In the genomic region with DNA sequence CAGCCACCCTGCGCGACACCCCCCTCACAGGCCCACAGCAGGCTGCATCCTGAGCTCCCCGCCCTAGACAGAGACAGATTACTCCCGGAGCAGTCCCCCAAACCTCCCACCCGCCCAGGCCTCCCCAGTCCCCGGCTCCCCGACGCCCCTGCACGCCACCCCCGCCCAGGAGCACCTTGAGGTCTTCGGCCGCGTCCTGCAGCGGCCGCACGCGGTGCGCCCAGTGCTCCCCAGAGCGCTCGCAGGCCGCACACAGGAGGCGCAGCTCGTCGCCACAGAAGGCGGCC, we compare ENCODE assay signal across 8 cellular contexts. TPM values are rescaled to one million over a fixed set of nuclear protein-coding genes. Genes with fewer than 3 reads are reported as not detected.
DNase-seq lines count a peak whose midpoint lies in the region; ATAC-seq, FAIRE-seq and TF ChIP-seq lines count a peak whose summit lies in the region.

No MANE protein-coding gene starts in this region.

- POLR2A ChIA-PET in endothelial cell of umbilical vein (lab: Charles Lee) = interaction anchor here (0.7 kb wide), 1 partner anchor 400 kb away, joined by 3 read pairs; no protein-coding TSS in a partner anchor

- H2AFZ ChIP-seq in DND-41 (ENCODE audit: low read depth, low read length) = peak overlapping the region; percentile 84
- H2AFZ ChIP-seq in endothelial cell of umbilical vein (ENCODE audit: low read depth, low read length) = peak overlapping the region; percentile 85
- H2AFZ ChIP-seq in neuronal stem cell (ENCODE audit: low read length) = peak overlapping the region; percentile 93

- no peak overlapping the region for H2AK5ac ChIP-seq in neuronal stem cell (ENCODE audit: low read depth, low read length)

- DNase-seq in DND-41 (peak; percentile 38), NCI-H69 (lab: John Stamatoyannopoulos, UW) (peak; percentile 72), endothelial cell of umbilical vein (ENCODE audit: low read depth, low spot score) (no peak), neuronal stem cell (ENCODE audit: low spot score) (no peak), EL (no peak), germinal center (ENCODE audit: low spot score) (no peak), NCI-H524 treated with DMSO at 0.1 percent for 48 hours (lab: John Stamatoyannopoulos, UW) (no peak)

- BruUV-seq in endothelial cell of umbilical vein (replicated peaks; lab: Mats Ljungman, UMichigan) = no TSS peak

- peak overlapping the region; percentile 1 for H2BK5ac ChIP-seq in neuronal stem cell (ENCODE audit: low read length)

- ATAC-seq in DND-41 (ENCODE audit: insufficient read depth, low read depth) (peak; percentile 13), GM21786 (IDR thresholded peaks at IDR 0.05; ENCODE audit: unreplicated experiment) (peak; percentile 9)

- dilution Hi-C loops in endothelial cell of umbilical vein (cut with MboI; ENCODE audit: extremely low pct_ligation_motif_present, low sequenced_read_pairs) = no loop called here

- H3K79me1 ChIP-seq in neuronal stem cell (ENCODE audit: low read depth, low read length) = peaks cover 15% of the 10 kb centered on the region

- peak overlapping the region; percentile 98 for H3K4me2 ChIP-seq in DND-41 (ENCODE audit: insufficient read depth, low read length)
- H3K4me2 ChIP-seq in endothelial cell of umbilical vein (ENCODE audit: insufficient read depth, low read length) = peak overlapping the region; percentile 83
- peak overlapping the region; percentile 93 for H3K4me2 ChIP-seq in neuronal stem cell (ENCODE audit: insufficient read depth, low read length, poor library complexity, severe bottlenecking)

- H3K9me3 ChIP-seq in DND-41 (ENCODE audit: insufficient read depth, low read length, severe bottlenecking) (no peaks in the 10 kb centered on the region), endothelial cell of umbilical vein (replicated peaks; ENCODE audit: control insufficient read depth, insufficient read depth, low read length) (no peaks in the 10 kb centered on the region), neuronal stem cell (replicated peaks in 1 of 2; ENCODE audit: control insufficient read depth in 2 of 2, insufficient read depth in 1 of 2, low read depth in 1 of 2, low read length in 2 of 2) (no peaks in the 10 kb centered on the region)

- no peak overlapping the region for H2BK120ac ChIP-seq in neuronal stem cell (ENCODE audit: low read depth, low read length)

- no peak overlapping the region for H4K8ac ChIP-seq in neuronal stem cell (ENCODE audit: low read depth, low read length)

- H3K18ac ChIP-seq in neuronal stem cell (ENCODE audit: low read length) = peak overlapping the region; percentile 95

- H4K91ac ChIP-seq in neuronal stem cell (ENCODE audit: low read depth, low read length, poor library complexity) = no peak overlapping the region

- H4K20me1 ChIP-seq in DND-41 (ENCODE audit: insufficient read depth, low read length) (peaks cover 58% of the 10 kb centered on the region), endothelial cell of umbilical vein (replicated peaks; ENCODE audit: control insufficient read depth, extremely low read depth, insufficient read depth, low read length) (no peaks in the 10 kb centered on the region)

- peak overlapping the region; percentile 52 for H2BK12ac ChIP-seq in neuronal stem cell (ENCODE audit: low read length)

- H3K27me3 ChIP-seq in DND-41 (ENCODE audit: insufficient read depth, low read length, poor library complexity) (no peaks in the 10 kb centered on the region), endothelial cell of umbilical vein (ENCODE audit: control insufficient read depth in 2 of 2, insufficient read depth in 2 of 2, low read length in 2 of 2) (no peaks in the 10 kb centered on the region), neuronal stem cell (ENCODE audit: control insufficient read depth in 3 of 3, insufficient read depth in 3 of 3, low read depth in 1 of 3, low read length in 3 of 3) (no peaks in the 10 kb centered on the region)

- H3K36me3 ChIP-seq in DND-41 (ENCODE audit: insufficient read depth, low read length) = peaks cover 52% of the 10 kb centered on the region
- H3K36me3 ChIP-seq in endothelial cell of umbilical vein (ENCODE audit: control insufficient read depth in 2 of 2, extremely low read depth in 1 of 2, insufficient read depth in 2 of 2, low read length in 2 of 2) = peaks cover 0 to 2% of the 10 kb centered on the region in 2 experiments
- peaks cover 15 to 53% of the 10 kb centered on the region in 2 donors for H3K36me3 ChIP-seq in neuronal stem cell (replicated peaks in 1 of 2; ENCODE audit: control insufficient read depth in 2 of 2, insufficient read depth in 2 of 2, low read length in 2 of 2)

- peaks cover 73% of the 10 kb centered on the region for H3K79me2 ChIP-seq in DND-41 (ENCODE audit: insufficient read depth, low read length)
- peaks cover 59% of the 10 kb centered on the region for H3K79me2 ChIP-seq in endothelial cell of umbilical vein (ENCODE audit: control insufficient read depth, insufficient read depth, low read length)

- peak overlapping the region; percentile 89 for H3K9ac ChIP-seq in DND-41 (ENCODE audit: low read depth, low read length)
- peak overlapping the region; percentile 82 for H3K9ac ChIP-seq in endothelial cell of umbilical vein (replicated peaks; ENCODE audit: extremely low read depth, insufficient read depth, low read length)
- peak overlapping the region; percentile 99 for H3K9ac ChIP-seq in neuronal stem cell (ENCODE audit: low read depth, low read length, poor library complexity)

- no peak for TF ChIP-seq POLR2A in endothelial cell of umbilical vein (IDR thresholded peaks at IDR 0.05; ENCODE audit: low read depth, low read length)

- peaks cover 51% of the 10 kb centered on the region for H3K4me1 ChIP-seq in DND-41 (ENCODE audit: insufficient read depth, low read length)
- peaks cover 23% of the 10 kb centered on the region for H3K4me1 ChIP-seq in endothelial cell of umbilical vein (ENCODE audit: control insufficient read depth, extremely low read depth, insufficient read depth, low read length)
- H3K4me1 ChIP-seq in neuronal stem cell (ENCODE audit: control insufficient read depth in 2 of 2, insufficient read depth in 1 of 2, low read depth in 1 of 2, low read length in 2 of 2) = peaks cover 18 to 30% of the 10 kb centered on the region in 2 donors

- H3K14ac ChIP-seq in neuronal stem cell (ENCODE audit: low read length) = peak overlapping the region; percentile 94

- no peaks in the 10 kb centered on the region for H3K9me1 ChIP-seq in endothelial cell of umbilical vein (replicated peaks; ENCODE audit: control insufficient read depth, extremely low read depth, insufficient read depth, low read length)

- peak overlapping the region; percentile 89 for H3K23ac ChIP-seq in neuronal stem cell (ENCODE audit: low read depth, low read length, poor library complexity)

- CTCF ChIA-PET in endothelial cell of umbilical vein (lab: Charles Lee) = interaction anchor here (1.0 to 5.3 kb wide), 5 partner anchors 10 to 192 kb away, joined by 3 to 42 read pairs (median 4); a partner anchor contains a TSS

- TF ChIP-seq CTCF in DND-41 (IDR thresholded peaks at IDR 0.05; ENCODE audit: borderline replicate concordance, extremely low read depth, low read length, poor library complexity, severe bottlenecking) (no peak), endothelial cell of umbilical vein (IDR thresholded peaks at IDR 0.05; ENCODE audit: extremely low read depth in 1 of 2, insufficient read depth in 1 of 2, low read depth in 1 of 2, low read length in 2 of 2) (no peak)

- H2BK15ac ChIP-seq in neuronal stem cell (ENCODE audit: low read length) = no peak overlapping the region

- no CpG with 5 or more reads among the region's 25 CpGs for WGBS in neuronal stem cell (ENCODE audit: extremely low coverage in 2 of 2, insufficient read length in 2 of 2, insufficient replicate concordance in 1 of 2), 2 donors

- no peak for FAIRE-seq in endothelial cell of umbilical vein (lab: Jason Lieb, UNC)

- H3K4me3 ChIP-seq in DND-41 (ENCODE audit: low read depth in 1 of 2, low read length in 2 of 2) (peak overlapping the region; percentile 77 to 85), endothelial cell of umbilical vein (replicated peaks in 1 of 3; ENCODE audit: insufficient read depth in 1 of 3, low read depth in 1 of 3, low read length in 3 of 3) (peak overlapping the region; percentile 70 to 96 (median 73)), neuronal stem cell (ENCODE audit: low read length in 2 of 2) (peak overlapping the region; percentile 94 to 100)

- peak overlapping the region; percentile 89 for H3K27ac ChIP-seq in DND-41 (ENCODE audit: low read length)
- no peak overlapping the region for H3K27ac ChIP-seq in endothelial cell of umbilical vein (ENCODE audit: insufficient read depth, low read depth, low read length)
- no peak overlapping the region for H3K27ac ChIP-seq in neuronal stem cell (replicated peaks; ENCODE audit: low read length)

- intact Hi-C loops in endothelial cell of umbilical vein (cut with micrococcal nuclease) = loop anchor here (1.0 to 5.0 kb wide), 6 partner anchors 13 to 265 kb away; partner anchors contain the start of genes GUK1 and IBA57

- no peak overlapping the region for H3K4ac ChIP-seq in neuronal stem cell (ENCODE audit: low read length)

TF ChIP-seq in endothelial cell of umbilical vein, 7 proteins besides CTCF, POLR2A, EP300 and RAD21 (continues in another document):
- no peak for TF ChIP-seq JUN (IDR thresholded peaks at IDR 0.05; ENCODE audit: borderline replicate concordance, insufficient read depth, insufficient read length, low read depth)
- TF ChIP-seq EZH2 (IDR thresholded peaks at IDR 0.05; ENCODE audit: borderline replicate concordance, low read depth, low read length, severe bottlenecking) = no peak

RNA-seq across cellular contexts. Expression of gene TRIM11, which starts 0.7 kb away (rescaled TPM):
- total RNA-seq in endothelial cell of umbilical vein = 25.2 and 28.8 TPM in 2 replicates
- 11.5 and 11.7 TPM in 2 replicates for polyA plus RNA-seq in endothelial cell of umbilical vein
- 6.5 and 9.0 TPM in 2 replicates for polyA plus RNA-seq in endothelial cell of umbilical vein (2011; cell fraction: cytosol; rRNA removed)
- 24.3 and 26.2 TPM in 2 replicates for polyA plus RNA-seq in endothelial cell of umbilical vein (2011; cell fraction: nucleus; rRNA removed)
- 9.5 and 10.3 TPM in 2 replicates for polyA plus RNA-seq in endothelial cell of umbilical vein (2012)
- polyA minus RNA-seq in endothelial cell of umbilical vein = 13.9 and 14.6 TPM in 2 replicates
- polyA minus RNA-seq in endothelial cell of umbilical vein (2011; cell fraction: cytosol; rRNA and poly(A)+ RNA removed) = 12.6 TPM
- 14.3 and 17.3 TPM in 2 replicates for polyA minus RNA-seq in endothelial cell of umbilical vein (2011; cell fraction: nucleus; rRNA and poly(A)+ RNA removed)
- 13.5 TPM for polyA plus RNA-seq in neuronal stem cell (2013, experiment 1 of 2)
- polyA plus RNA-seq in neuronal stem cell (2013, experiment 2 of 2) = 13.3 TPM

RNA-seq across cellular contexts. Expression of gene TRIM17, which starts 10.7 kb away (rescaled TPM):
- not detected in 2 replicates for total RNA-seq in endothelial cell of umbilical vein
- not detected in 2 replicates for polyA plus RNA-seq in endothelial cell of umbilical vein
- polyA plus RNA-seq in endothelial cell of umbilical vein (2011; cell fraction: cytosol; rRNA removed) = not detected in 2 replicates
- polyA plus RNA-seq in endothelial cell of umbilical vein (2011; cell fraction: nucleus; rRNA removed) = not detected in 2 replicates
- polyA plus RNA-seq in endothelial cell of umbilical vein (2012) = 0.09 and 0.14 TPM in 2 replicates
- not detected in 2 replicates for polyA minus RNA-seq in endothelial cell of umbilical vein
- polyA minus RNA-seq in endothelial cell of umbilical vein (2011; cell fraction: cytosol; rRNA and poly(A)+ RNA removed) = not detected
- polyA minus RNA-seq in endothelial cell of umbilical vein (2011; cell fraction: nucleus; rRNA and poly(A)+ RNA removed) = not detected in 2 replicates
- 4.1 TPM for polyA plus RNA-seq in neuronal stem cell (2013, experiment 1 of 2)
- 3.7 TPM for polyA plus RNA-seq in neuronal stem cell (2013, experiment 2 of 2)

Comparison
In these comparisons a context has a peak if more than half of its experiments do, and no peak if none do; other contexts are left out.
1. DNase-seq: peak in DND-41 (single experiment) and NCI-H69 (single experiment); none in endothelial cell of umbilical vein (single experiment), neuronal stem cell (single experiment), EL (single experiment), germinal center (single experiment) and NCI-H524 treated with DMSO at 0.1 percent for 48 hours (single experiment).
2. Peak in every context shown above with its lines, with median percentiles within 50 percentile points of each other: H2AFZ ChIP-seq, H3K4me2 ChIP-seq, H3K4me3 ChIP-seq and H3K9ac ChIP-seq.